ENCODE assay signal across 25 cellular contexts in the genomic region with DNA sequence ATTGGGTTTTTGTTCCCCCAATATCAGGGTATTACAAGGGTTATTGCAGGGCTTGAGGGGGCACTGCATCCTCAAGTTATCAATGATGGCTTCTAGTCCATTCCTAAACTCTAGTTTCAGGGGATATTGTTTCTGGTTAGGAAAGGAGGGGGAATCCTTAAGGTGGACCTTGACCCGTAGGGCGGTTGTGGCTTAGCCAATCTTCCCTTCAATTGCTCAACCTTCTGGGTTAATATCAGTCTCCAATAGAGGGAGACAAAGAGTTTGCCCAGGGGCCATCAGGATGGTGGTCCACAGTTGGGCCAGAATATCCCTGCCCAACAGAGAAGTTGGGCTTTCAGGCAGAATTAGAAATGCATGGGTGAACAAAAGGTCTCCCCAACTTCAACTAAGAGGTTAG.
DNase-seq lines count a peak whose midpoint lies in the region; ATAC-seq and TF ChIP-seq lines count a peak whose summit lies in the region.
"Had no signal": no experiment of that assay in that cellular context is flagged by ENCODE, and none has a peak within 500 bp of the region (broad histone marks: within the 10 kb centered on the region; RNA-seq: fewer than 3 reads in every experiment).

No MANE protein-coding gene starts in this region.

- intact Hi-C loops in Calu3 (cut with micrococcal nuclease; ENCODE audit: unreplicated experiment) (no loop called here), Panc1 (cut with micrococcal nuclease; ENCODE audit: unreplicated experiment) (no loop called here), right lobe of liver (cut with DNase I) (no loop called here)

- H3K4me1 Mint-ChIP-seq in Calu3 (ENCODE audit: low read depth, unreplicated experiment) = no peaks in the 10 kb centered on the region
- no peaks in the 10 kb centered on the region for H3K4me1 Mint-ChIP-seq in natural killer cell treated with Interleukin-12 subunit alpha and Interleukin-12 subunit beta and Interleukin-15 and Interleukin-18, amount 100 ng/mL, for 72 hours (ENCODE audit: low read depth in 2 of 2)
- H3K4me1 Mint-ChIP-seq: CD8-positive, alpha-beta memory T cell had no signal

- H3K4me3 Mint-ChIP-seq in Calu3 (ENCODE audit: low read depth, unreplicated experiment) = no peak overlapping the region
- no peak overlapping the region for H3K4me3 Mint-ChIP-seq in natural killer cell treated with Interleukin-12 subunit alpha and Interleukin-12 subunit beta and Interleukin-15 and Interleukin-18, amount 100 ng/mL, for 72 hours
- H3K4me3 Mint-ChIP-seq: CD8-positive, alpha-beta memory T cell had no signal

- H3K9me3 ChIP-seq in Panc1 (ENCODE audit: control insufficient read depth, insufficient read depth, low read depth, low read length) (no peaks in the 10 kb centered on the region), right lobe of liver (no peaks in the 10 kb centered on the region)

- peak; percentile 21 for TF ChIP-seq CTCF in Calu3 (IDR thresholded peaks at IDR 0.05; ENCODE audit: unreplicated experiment)
- TF ChIP-seq CTCF in GM12875 (IDR thresholded peaks at IDR 0.05; ENCODE audit: borderline replicate concordance, insufficient read depth, low read depth, low read length) = 0 out of 2 replicates have a peak, but pooled peaks have one; percentile 2
- peak; percentile 16 for TF ChIP-seq CTCF in Panc1 (IDR thresholded peaks at IDR 0.05)
- TF ChIP-seq CTCF in right lobe of liver (IDR thresholded peaks at IDR 0.05) = peak in 3 of 4 donors; percentile 19 to 33 (median 19)

- H3K36me3 Mint-ChIP-seq in Calu3 (ENCODE audit: insufficient read depth, unreplicated experiment) = no peaks in the 10 kb centered on the region
- peaks cover 14% of the 10 kb centered on the region for H3K36me3 Mint-ChIP-seq in natural killer cell treated with Interleukin-12 subunit alpha and Interleukin-12 subunit beta and Interleukin-15 and Interleukin-18, amount 100 ng/mL, for 72 hours
- H3K36me3 Mint-ChIP-seq: CD8-positive, alpha-beta memory T cell had no signal

- BruUV-seq in Calu3 (replicated peaks; lab: Mats Ljungman, UMichigan) = no TSS peak
- BruUV-seq in Panc1 (replicated peaks; lab: Mats Ljungman, UMichigan) = no TSS peak

- CTCF ChIA-PET in Calu3 (lab: Charles Lee) = no interaction called here
- CTCF ChIA-PET in Panc1 (lab: Charles Lee) = no interaction called here

- H3K27me3 ChIP-seq in Panc1 (ENCODE audit: control insufficient read depth, insufficient read depth, low read length) = no peaks in the 10 kb centered on the region
- H3K27me3 ChIP-seq in right lobe of liver = no peaks in the 10 kb centered on the region
- H3K27me3 ChIP-seq: Peyer's patch had no signal

- no peak overlapping the region for H3K27ac Mint-ChIP-seq in Calu3 (ENCODE audit: unreplicated experiment)
- no peak overlapping the region for H3K27ac Mint-ChIP-seq in natural killer cell treated with Interleukin-12 subunit alpha and Interleukin-12 subunit beta and Interleukin-15 and Interleukin-18, amount 100 ng/mL, for 72 hours
- H3K27ac Mint-ChIP-seq: CD8-positive, alpha-beta memory T cell had no signal

- POLR2A ChIA-PET in Panc1 (lab: Charles Lee) = no interaction called here

- WGBS in right lobe of liver (ENCODE audit: insufficient coverage, low coverage, low lambda C conversion rate, missing lambda C conversion rate) = 33% methylated on average over 1 of the region's 2 CpGs

- TF ChIP-seq POLR2A in right lobe of liver (IDR thresholded peaks at IDR 0.05) = no peak

- DNase-seq in Calu3 (no peak), Panc1 (ENCODE audit: low read depth, low spot score) (no peak), right lobe of liver (no peak), AG08396 (ENCODE audit: low spot score) (no peak), pons (ENCODE audit: low spot score) (no peak)
- no peak for DNase-seq in natural killer cell treated with Interleukin-12 subunit alpha and Interleukin-12 subunit beta and Interleukin-15 and Interleukin-18, amount 100 ng/mL, for 72 hours (ENCODE audit: low spot score)
- DNase-seq: AML-193; C1 segment of cervical spinal cord; CD8-positive, alpha-beta memory T cell; DMS79 treated with DMSO at 0.1 percent for 48 hours; Kasumi-1; MV-4-11; NCI-H1105 treated with DMSO at 0.1 percent for 48 hours; NCI-H146; NCI-H1930; NCI-H2107; NCI-H446; NCI-H526; NCI-H82; NK-92 treated with Interleukin-12 subunit alpha and Interleukin-12 subunit beta, amount 100 ng/mL, for 24 hours; Peyer's patch; SHP77 treated with DMSO at 0.1 percent for 48 hours had no signal

- no peaks in the 10 kb centered on the region for H3K36me3 ChIP-seq in Panc1 (ENCODE audit: control insufficient read depth, insufficient read depth, low read length)
- no peaks in the 10 kb centered on the region for H3K36me3 ChIP-seq in right lobe of liver
- H3K36me3 ChIP-seq: Peyer's patch had no signal

- H3K4me1 ChIP-seq in Panc1 (ENCODE audit: control insufficient read depth, insufficient read depth, low read length) (no peaks in the 10 kb centered on the region), right lobe of liver (no peaks in the 10 kb centered on the region)
- H3K4me1 ChIP-seq: Peyer's patch had no signal

- in situ Hi-C loops in Panc1 (cut with HindIII; ENCODE audit: low pct_unique_long_range_greater_than_20kb, low sequenced_read_pairs) = no loop called here

- H3K4me3 ChIP-seq in GM12875 (ENCODE audit: low read depth, low read length) = no peak overlapping the region
- H3K4me3 ChIP-seq in Panc1 (ENCODE audit: low read depth in 2 of 2, low read length in 2 of 2) = no peak overlapping the region
- no peak overlapping the region for H3K4me3 ChIP-seq in right lobe of liver
- H3K4me3 ChIP-seq: K562, Peyer's patch, SK-N-MC had no signal

- H3K27ac ChIP-seq in Panc1 (ENCODE audit: low read length) (no peak overlapping the region), right lobe of liver (no peak overlapping the region)
- H3K27ac ChIP-seq: Peyer's patch, SK-N-MC had no signal

- peaks cover 6% of the 10 kb centered on the region for H3K9me3 Mint-ChIP-seq in Calu3 (ENCODE audit: low read depth, unreplicated experiment)
- H3K9me3 Mint-ChIP-seq in natural killer cell treated with Interleukin-12 subunit alpha and Interleukin-12 subunit beta and Interleukin-15 and Interleukin-18, amount 100 ng/mL, for 72 hours = peaks cover 17% of the 10 kb centered on the region

- ATAC-seq in Panc1 (no peak), right lobe of liver (peak in 3 of 4 donors; percentile 43 to 64 (median 61))
- no peak for ATAC-seq in natural killer cell treated with Interleukin-12 subunit alpha and Interleukin-12 subunit beta and Interleukin-15 and Interleukin-18, amount 100 ng/mL, for 72 hours
- ATAC-seq: K562 had no signal

- H3K27me3 Mint-ChIP-seq in Calu3 (ENCODE audit: unreplicated experiment) = no peaks in the 10 kb centered on the region
- no peaks in the 10 kb centered on the region for H3K27me3 Mint-ChIP-seq in natural killer cell treated with Interleukin-12 subunit alpha and Interleukin-12 subunit beta and Interleukin-15 and Interleukin-18, amount 100 ng/mL, for 72 hours
- H3K27me3 Mint-ChIP-seq: CD8-positive, alpha-beta memory T cell had no signal

Comparison
In these comparisons a context has a peak if more than half of its experiments do, and no peak if none do; other contexts are left out.
1. ATAC-seq: peak in right lobe of liver (3 of 4); none in Panc1 (single experiment) and natural killer cell treated with Interleukin-12 subunit alpha and Interleukin-12 subunit beta and Interleukin-15 and Interleukin-18, amount 100 ng/mL, for 72 hours (0 of 2).
2. Peak in every context shown above with its lines, with median percentiles within 50 percentile points of each other: CTCF ChIP-seq.